ENCODE assay signal across 33 cellular contexts in genomic region chr4:27930291-27930690, GRCh38.
"Had no signal": no experiment of that assay in that cellular context is flagged by ENCODE, and none has a peak within 500 bp of the region (broad histone marks: within the 10 kb centered on the region; RNA-seq: fewer than 3 reads in every experiment).

No MANE protein-coding gene starts in this region.

- DNase-seq: Karpas-422, Kasumi-1, MG63, MM.1S, MV-4-11, NCI-H1092, NCI-H1092 treated with DMSO at 0.1 percent for 48 hours, NCI-H1105, NCI-H1105 treated with DMSO at 0.1 percent for 48 hours, NCI-H1417, NCI-H1417 treated with DMSO at 0.1 percent for 48 hours, NCI-H1436, NCI-H1436 treated with DMSO at 0.1 percent for 48 hours, NCI-H146, NCI-H1694, NCI-H1694 treated with DMSO at 0.1 percent for 48 hours, NCI-H187, NCI-H187 treated with DMSO at 0.1 percent for 48 hours, NCI-H1930, NCI-H2029, NCI-H2029 treated with DMSO at 0.1 percent for 48 hours, NCI-H2081, NCI-H2081 treated with DMSO at 0.1 percent for 48 hours, NCI-H2107, NCI-H2171, NCI-H2171 treated with DMSO at 0.1 percent for 48 hours, NCI-H2227 treated with DMSO at 0.1 percent for 48 hours, NCI-H226, NCI-H345, NCI-H446, NCI-H446 treated with DMSO at 0.1 percent for 48 hours, NCI-H510A, NCI-H510A treated with DMSO at 0.1 percent for 48 hours had no signal
